Comparison of ENCODE assay signal across 24 cellular contexts in the genomic region with DNA sequence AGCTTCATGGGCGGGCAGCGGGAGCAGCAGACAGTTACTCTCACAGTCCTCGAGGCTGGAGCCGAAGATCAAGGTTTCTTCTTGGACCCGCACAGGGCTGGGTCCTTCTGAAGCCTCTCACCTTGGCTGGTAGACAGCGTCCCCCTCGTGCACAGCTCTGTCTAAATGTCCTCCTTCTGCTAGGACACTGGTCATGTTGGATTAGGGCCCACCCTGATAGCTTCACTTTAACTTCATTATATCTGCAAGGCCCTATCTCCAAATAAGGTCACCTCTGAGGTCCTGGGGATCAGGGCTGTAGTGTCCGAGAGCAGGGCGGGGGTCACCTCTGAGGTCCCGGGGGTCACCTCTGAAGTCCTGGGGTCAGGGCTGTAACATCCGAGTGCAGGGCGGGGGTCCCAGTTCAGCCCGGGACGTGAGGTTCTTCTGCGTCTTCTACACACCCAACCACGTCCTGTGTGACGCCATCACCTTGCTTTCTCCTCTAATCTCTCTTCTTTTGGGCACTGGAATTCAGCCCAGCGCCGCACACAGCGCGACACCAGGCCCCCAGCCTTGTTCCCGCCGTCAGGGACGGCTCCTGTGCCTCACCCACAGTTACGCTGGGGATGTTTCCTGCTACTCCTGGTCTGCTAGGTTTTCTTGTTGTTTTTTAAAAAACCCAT.
"Had no signal": no experiment of that assay in that cellular context is flagged by ENCODE, and none has a peak within 500 bp of the region (broad histone marks: within the 10 kb centered on the region; RNA-seq: fewer than 3 reads in every experiment).

No MANE protein-coding gene starts in this region.

- H3K4me2 ChIP-seq: hepatocyte, smooth muscle cell had no signal

- DNase-seq: activated CD4-positive, alpha-beta T cell treated with anti-CD3 and anti-CD28 coated beads for 4 hours; activated CD4-positive, alpha-beta T cell treated with anti-CD3 and anti-CD28 coated beads, Interleukin-2, amount 50 U/mL, for 48 hours; activated CD4-positive, CD25-positive, alpha-beta regulatory T cell; activated naive CD4-positive, alpha-beta T cell treated with Interleukin-2 at 50 U/mL for 16 hours; activated T-cell treated with anti-CD3 and anti-CD28 coated beads, Interleukin-2, amount 50 U/mL, for 24 hours; anterior cingulate cortex; brain microvascular endothelial cell; caudate nucleus; dermis blood vessel endothelial cell; effector memory CD4-positive, alpha-beta T cell; foreskin melanocyte; left ventricle myocardium superior; stimulated activated CD4-positive, alpha-beta T cell treated with anti-CD3 and anti-CD28 coated beads, Interleukin-15, amount 100 ng/mL, for 24 hours; SW 1271; T-helper 17 cell; testis; trophoblast cell had no signal

- H3K27me3 ChIP-seq: brain microvascular endothelial cell, hepatocyte, sigmoid colon, testis had no signal

- H3K4me1 Mint-ChIP-seq: activated T-helper 17 cell treated with anti-CD3 and anti-CD28 coated beads, Interleukin-2, amount 50 U/mL, for 72 hours; stimulated activated memory B cell treated with anti-CD40 and anti-IgM and Interleukin-4, amounts not matched to agents 10 μg/mL and 1 μg/mL and 100 μg/mL, for 72 hours had no signal

- H3K9me3 ChIP-seq: sigmoid colon, testis had no signal

- H3K4me3 Mint-ChIP-seq: activated T-cell treated with anti-CD3 and anti-CD28 coated beads, Interleukin-2, amount 50 U/mL, for 24 hours; activated T-helper 17 cell treated with anti-CD3 and anti-CD28 coated beads, Interleukin-2, amount 50 U/mL, for 72 hours; natural killer cell treated with Interleukin-12 subunit alpha and Interleukin-12 subunit beta and Interleukin-15 and Interleukin-18, amount 100 ng/mL, for 72 hours; stimulated activated memory B cell treated with anti-CD40 and anti-IgM and Interleukin-4, amounts not matched to agents 10 μg/mL and 1 μg/mL and 100 μg/mL, for 72 hours; T-helper 17 cell had no signal

- H3K36me3 ChIP-seq: brain microvascular endothelial cell, sigmoid colon had no signal

- H3K27ac ChIP-seq: brain microvascular endothelial cell, hepatocyte, sigmoid colon, SK-N-MC, testis had no signal

- H3K9me3 Mint-ChIP-seq: activated T-cell treated with anti-CD3 and anti-CD28 coated beads, Interleukin-2, amount 50 U/mL, for 24 hours; activated T-helper 17 cell treated with anti-CD3 and anti-CD28 coated beads, Interleukin-2, amount 50 U/mL, for 72 hours; natural killer cell treated with Interleukin-12 subunit alpha and Interleukin-12 subunit beta and Interleukin-15 and Interleukin-18, amount 100 ng/mL, for 72 hours; stimulated activated memory B cell treated with anti-CD40 and anti-IgM and Interleukin-4, amounts not matched to agents 10 μg/mL and 1 μg/mL and 100 μg/mL, for 72 hours had no signal

- H3K4me3 ChIP-seq: hepatocyte, sigmoid colon, SK-N-MC, smooth muscle cell, testis had no signal

- ATAC-seq: activated T-helper 17 cell treated with anti-CD3 and anti-CD28 coated beads, Interleukin-2, amount 50 U/mL, for 72 hours; left ventricle myocardium superior; natural killer cell treated with Interleukin-12 subunit alpha and Interleukin-12 subunit beta and Interleukin-15 and Interleukin-18, amount 100 ng/mL, for 72 hours; stimulated activated memory B cell treated with anti-CD40 and anti-IgM and Interleukin-4, amounts not matched to agents 10 μg/mL and 1 μg/mL and 100 μg/mL, for 72 hours; T-helper 17 cell had no signal

- H3K36me3 Mint-ChIP-seq: natural killer cell treated with Interleukin-12 subunit alpha and Interleukin-12 subunit beta and Interleukin-15 and Interleukin-18, amount 100 ng/mL, for 72 hours; stimulated activated memory B cell treated with anti-CD40 and anti-IgM and Interleukin-4, amounts not matched to agents 10 μg/mL and 1 μg/mL and 100 μg/mL, for 72 hours had no signal

- H3K79me2 ChIP-seq: hepatocyte had no signal

- H3K27me3 Mint-ChIP-seq: activated T-helper 17 cell treated with anti-CD3 and anti-CD28 coated beads, Interleukin-2, amount 50 U/mL, for 72 hours; natural killer cell treated with Interleukin-12 subunit alpha and Interleukin-12 subunit beta and Interleukin-15 and Interleukin-18, amount 100 ng/mL, for 72 hours; stimulated activated memory B cell treated with anti-CD40 and anti-IgM and Interleukin-4, amounts not matched to agents 10 μg/mL and 1 μg/mL and 100 μg/mL, for 72 hours; T-helper 17 cell had no signal

- H3K27ac Mint-ChIP-seq: activated T-cell treated with anti-CD3 and anti-CD28 coated beads, Interleukin-2, amount 50 U/mL, for 24 hours; activated T-helper 17 cell treated with anti-CD3 and anti-CD28 coated beads, Interleukin-2, amount 50 U/mL, for 72 hours; natural killer cell treated with Interleukin-12 subunit alpha and Interleukin-12 subunit beta and Interleukin-15 and Interleukin-18, amount 100 ng/mL, for 72 hours; stimulated activated memory B cell treated with anti-CD40 and anti-IgM and Interleukin-4, amounts not matched to agents 10 μg/mL and 1 μg/mL and 100 μg/mL, for 72 hours; T-helper 17 cell had no signal

- H2AFZ ChIP-seq: hepatocyte had no signal

- H3K4me1 ChIP-seq: testis had no signal
